Comparison of ENCODE assay signal across 10 cellular contexts in genomic region chr17:72126575-72127486, GRCh38. TPM values are rescaled to one million over a fixed set of nuclear protein-coding genes. Genes with fewer than 3 reads are reported as not detected.
DNase-seq lines count a peak whose midpoint lies in the region; ATAC-seq and TF ChIP-seq lines count a peak whose summit lies in the region.
"Had no signal": no experiment of that assay in that cellular context is flagged by ENCODE, and none has a peak within 500 bp of the region (broad histone marks: within the 10 kb centered on the region; RNA-seq: fewer than 3 reads in every experiment).

No MANE protein-coding gene starts in this region.

- no peaks in the 10 kb centered on the region for H3K9me3 ChIP-seq in aorta (ENCODE audit: control insufficient read depth, low read length)

- H3K27me3 ChIP-seq in brain microvascular endothelial cell (replicated peaks) = no peaks in the 10 kb centered on the region
- peaks cover 0 to 3% of the 10 kb centered on the region in 2 donors for H3K27me3 ChIP-seq in aorta (ENCODE audit: control insufficient read depth in 1 of 2, insufficient read depth in 2 of 2, low read length in 1 of 2)

- ATAC-seq in left colon (peak; percentile 70), aorta (ENCODE audit: low FRiP score) (no peak), GM21526 (IDR thresholded peaks at IDR 0.05; ENCODE audit: low FRiP score, unreplicated experiment) (no peak)

- TF ChIP-seq CTCF in 22Rv1 (IDR thresholded peaks at IDR 0.05) = no peak
- peak; percentile 5 for TF ChIP-seq CTCF in brain microvascular endothelial cell (IDR thresholded peaks at IDR 0.05; ENCODE audit: low read depth, low read length, missing control alignments)

- H3K36me3 ChIP-seq in brain microvascular endothelial cell (replicated peaks) = peaks cover 16% of the 10 kb centered on the region
- no peaks in the 10 kb centered on the region for H3K36me3 ChIP-seq in aorta (ENCODE audit: control insufficient read depth in 1 of 2, insufficient read depth in 2 of 2, low read length in 1 of 2)

- 47 to 60% methylated on average over 8 of the region's 8 CpGs for WGBS in aorta, 2 donors

- in situ Hi-C loops in brain microvascular endothelial cell (cut with HindIII; ENCODE audit: low pct_ligation_motif_present, low sequenced_read_pairs) = loop anchor here (25.0 kb wide), 1 partner anchor 410 kb away; no protein-coding TSS in a partner anchor

- no peaks in the 10 kb centered on the region for H3K4me1 ChIP-seq in aorta (ENCODE audit: control insufficient read depth in 1 of 2, insufficient read depth in 2 of 2, low read length in 2 of 2)

- H3K27ac ChIP-seq in 22Rv1 = peak overlapping the region; percentile 51
- peak overlapping the region; percentile 57 for H3K27ac ChIP-seq in brain microvascular endothelial cell
- H3K27ac ChIP-seq in aorta (ENCODE audit: low read depth in 1 of 2, low read length in 2 of 2) = no peak overlapping the region

- intact Hi-C loops in left colon (cut with DNase I, micrococcal nuclease) = loop anchor here in 1 of 2 donors (10.0 kb wide), 1 partner anchor 398 kb away; no protein-coding TSS in a partner anchor
- intact Hi-C loops in aorta (cut with DNase I) = loop anchor here in 1 of 2 donors (10.0 kb wide), 1 partner anchor 152 kb away; no protein-coding TSS in a partner anchor

- DNase-seq in HS-5 (ENCODE audit: low read depth) = peak; percentile 64
- peak; percentile 79 for DNase-seq in brain microvascular endothelial cell
- peak in 1 of 2 donors; percentile 62 for DNase-seq in left colon
- no peak for DNase-seq in iPS-NIHi11 (ENCODE audit: low spot score)
- DNase-seq in aorta = no peak
- no peak for DNase-seq in Kasumi-1 (lab: John Stamatoyannopoulos, UW)
- DNase-seq: CD4-positive, CD25-positive, alpha-beta regulatory T cell had no signal

- H3K4me3 ChIP-seq in brain microvascular endothelial cell (ENCODE audit: low read depth, low read length) (no peak overlapping the region), aorta (ENCODE audit: low read length in 2 of 2) (no peak overlapping the region)

RNA-seq across cellular contexts. Expression of gene SOX9, which starts 6.0 kb away (rescaled TPM):
- total RNA-seq in left colon = 10 to 100 TPM; 41.1 to 49.7 TPM
- total RNA-seq in aorta = 1 to 10 TPM; 3.8 to 4.7 TPM
- polyA plus RNA-seq in aorta = 1 to 10 TPM; 1.5 to 3.3 TPM
- total RNA-seq: CD4-positive, CD25-positive, alpha-beta regulatory T cell; T-helper 2 cell treated with Interferon-gamma antibody and Interleukin-4, amounts not matched to agents 100 ng/mL and 5 ng/mL, for 36 hours had no signal
- polyA plus RNA-seq: CD4-positive, CD25-positive, alpha-beta regulatory T cell had no signal

Comparison
In these comparisons a context has a peak if more than half of its experiments do, and no peak if none do; other contexts are left out.
1. H3K27ac ChIP-seq: peak in 22Rv1 (single experiment) and brain microvascular endothelial cell (single experiment); none in aorta (0 of 2).
2. DNase-seq: peak in HS-5 (single experiment) and brain microvascular endothelial cell (single experiment); none in iPS-NIHi11 (single experiment), aorta (0 of 2) and Kasumi-1 (0 of 2).
3. RNA of gene SOX9, which starts 6.0 kb away (total RNA-seq): 41.1 to 49.7 TPM in left colon; 3.8 to 4.7 TPM in aorta; every median in the first group is over 4 times any median in the second.